9 cellular contexts compared by ENCODE assay signal in genomic region chr12:75816892-75817291, GRCh38.
DNase-seq lines count a peak whose midpoint lies in the region; ATAC-seq and TF ChIP-seq lines count a peak whose summit lies in the region.
"Had no signal": no experiment of that assay in that cellular context is flagged by ENCODE, and none has a peak within 500 bp of the region (broad histone marks: within the 10 kb centered on the region; RNA-seq: fewer than 3 reads in every experiment).

No MANE protein-coding gene starts in this region.

- intact Hi-C loops in posterior cingulate gyrus (cut with DNase I), result no loop called here

- DNase-seq in activated CD8-positive, alpha-beta memory T cell treated with anti-CD3 and anti-CD28 coated beads, Interleukin-2, amount 10 ng/mL, durations not matched to agents 7 days and 5 days, result no peak
- no peak for DNase-seq in activated CD8-positive, alpha-beta memory T cell treated with anti-CD3 and anti-CD28 coated beads, Interleukin-2, amount 50 U/mL, for 48 hours
- DNase-seq in NCI-H1105 (lab: John Stamatoyannopoulos, UW) (peak; percentile 22), chondrocyte (ENCODE audit: low spot score) (no peak), HEK293T (ENCODE audit: extremely low spot score) (no peak), posterior cingulate gyrus (no peak)
- no peak for DNase-seq in stimulated activated effector memory CD8-positive, alpha-beta T cell treated with anti-CD3 and anti-CD28 coated beads, Interleukin-12 subunit alpha, Interleukin-12 subunit beta, amount 100 ng/mL, for 72 hours (ENCODE audit: low spot score in 2 of 2)
- DNase-seq: activated CD4-positive, alpha-beta T cell treated with anti-CD3 and anti-CD28 coated beads for 4 hours had no signal

- H3K4me1 Mint-ChIP-seq in activated CD8-positive, alpha-beta memory T cell treated with anti-CD3 and anti-CD28 coated beads, Interleukin-2, amount 10 ng/mL, durations not matched to agents 7 days and 5 days, result peaks cover 42% of the 10 kb centered on the region
- peaks cover 24% of the 10 kb centered on the region for H3K4me1 Mint-ChIP-seq in chondrocyte (ENCODE audit: low read depth)
- H3K4me1 Mint-ChIP-seq in stimulated activated effector memory CD8-positive, alpha-beta T cell treated with anti-CD3 and anti-CD28 coated beads, Interleukin-12 subunit alpha, Interleukin-12 subunit beta, amount 100 ng/mL, for 72 hours, result peaks cover 29% of the 10 kb centered on the region

- H3K27me3 Mint-ChIP-seq in activated CD8-positive, alpha-beta memory T cell treated with anti-CD3 and anti-CD28 coated beads, Interleukin-2, amount 10 ng/mL, durations not matched to agents 7 days and 5 days, result no peaks in the 10 kb centered on the region
- H3K27me3 Mint-ChIP-seq in chondrocyte (ENCODE audit: low read depth), result peaks cover 1% of the 10 kb centered on the region

- no peak overlapping the region for H3K27ac Mint-ChIP-seq in activated CD8-positive, alpha-beta memory T cell treated with anti-CD3 and anti-CD28 coated beads, Interleukin-2, amount 10 ng/mL, durations not matched to agents 7 days and 5 days
- H3K27ac Mint-ChIP-seq in chondrocyte (ENCODE audit: unreplicated experiment), result no peak overlapping the region
- H3K27ac Mint-ChIP-seq in stimulated activated effector memory CD8-positive, alpha-beta T cell treated with anti-CD3 and anti-CD28 coated beads, Interleukin-12 subunit alpha, Interleukin-12 subunit beta, amount 100 ng/mL, for 72 hours, result no peak overlapping the region

- H3K4me3 Mint-ChIP-seq in activated CD8-positive, alpha-beta memory T cell treated with anti-CD3 and anti-CD28 coated beads, Interleukin-2, amount 10 ng/mL, durations not matched to agents 7 days and 5 days, result no peak overlapping the region
- no peak overlapping the region for H3K4me3 Mint-ChIP-seq in chondrocyte (ENCODE audit: unreplicated experiment)
- no peak overlapping the region for H3K4me3 Mint-ChIP-seq in stimulated activated effector memory CD8-positive, alpha-beta T cell treated with anti-CD3 and anti-CD28 coated beads, Interleukin-12 subunit alpha, Interleukin-12 subunit beta, amount 100 ng/mL, for 72 hours

- POLR2A ChIA-PET in HEK293T (lab: Yijun Ruan, JAX), result no interaction called here

- ATAC-seq in activated CD8-positive, alpha-beta memory T cell treated with anti-CD3 and anti-CD28 coated beads, Interleukin-2, amount 10 ng/mL, durations not matched to agents 7 days and 5 days, result peak; percentile 88
- ATAC-seq in stimulated activated effector memory CD8-positive, alpha-beta T cell treated with anti-CD3 and anti-CD28 coated beads, Interleukin-12 subunit alpha, Interleukin-12 subunit beta, amount 100 ng/mL, for 72 hours, result peak; percentile 76
- no peak for ATAC-seq in HG03439 (IDR thresholded peaks at IDR 0.05; ENCODE audit: unreplicated experiment)

- H3K9me3 Mint-ChIP-seq in activated CD8-positive, alpha-beta memory T cell treated with anti-CD3 and anti-CD28 coated beads, Interleukin-2, amount 10 ng/mL, durations not matched to agents 7 days and 5 days (ENCODE audit: low read depth), result no peaks in the 10 kb centered on the region
- no peaks in the 10 kb centered on the region for H3K9me3 Mint-ChIP-seq in chondrocyte (ENCODE audit: low read depth)
- H3K9me3 Mint-ChIP-seq in stimulated activated effector memory CD8-positive, alpha-beta T cell treated with anti-CD3 and anti-CD28 coated beads, Interleukin-12 subunit alpha, Interleukin-12 subunit beta, amount 100 ng/mL, for 72 hours, result no peaks in the 10 kb centered on the region

- CTCF ChIA-PET in activated CD8-positive, alpha-beta memory T cell treated with anti-CD3 and anti-CD28 coated beads, Interleukin-2, amount 10 ng/mL, durations not matched to agents 7 days and 5 days (lab: Charles Lee), result interaction anchor here (0.9 to 4.1 kb wide), 14 partner anchors 12 to 289 kb away, joined by 3 to 15 read pairs (median 4); partner anchors contain the start of gene PHLDA1
- CTCF ChIA-PET in HEK293T (lab: Yijun Ruan, JAX), result interaction anchor here (0.5 kb wide), 1 partner anchor 644 kb away, joined by 4 read pairs; no protein-coding TSS in a partner anchor

- peak; percentile 41 for TF ChIP-seq CTCF in chondrocyte (IDR thresholded peaks at IDR 0.05)

- H3K36me3 Mint-ChIP-seq in activated CD8-positive, alpha-beta memory T cell treated with anti-CD3 and anti-CD28 coated beads, Interleukin-2, amount 10 ng/mL, durations not matched to agents 7 days and 5 days, result peaks cover 3% of the 10 kb centered on the region
- H3K36me3 Mint-ChIP-seq in chondrocyte (ENCODE audit: low read depth), result no peaks in the 10 kb centered on the region
- H3K36me3 Mint-ChIP-seq in stimulated activated effector memory CD8-positive, alpha-beta T cell treated with anti-CD3 and anti-CD28 coated beads, Interleukin-12 subunit alpha, Interleukin-12 subunit beta, amount 100 ng/mL, for 72 hours, result no peaks in the 10 kb centered on the region

TF ChIP-seq in HEK293T, 16 proteins besides CTCF, POLR2A, EP300 and RAD21:
- no peak for TF ChIP-seq HDGF (IDR thresholded peaks at IDR 0.05; ENCODE audit: borderline replicate concordance)
- no peak for TF ChIP-seq TARDBP (IDR thresholded peaks at IDR 0.05)
- no peak for TF ChIP-seq ZNF384 (IDR thresholded peaks at IDR 0.05)
- no peak for TF ChIP-seq CTBP1 (IDR thresholded peaks at IDR 0.05; ENCODE audit: borderline replicate concordance)
